In the genomic region with DNA sequence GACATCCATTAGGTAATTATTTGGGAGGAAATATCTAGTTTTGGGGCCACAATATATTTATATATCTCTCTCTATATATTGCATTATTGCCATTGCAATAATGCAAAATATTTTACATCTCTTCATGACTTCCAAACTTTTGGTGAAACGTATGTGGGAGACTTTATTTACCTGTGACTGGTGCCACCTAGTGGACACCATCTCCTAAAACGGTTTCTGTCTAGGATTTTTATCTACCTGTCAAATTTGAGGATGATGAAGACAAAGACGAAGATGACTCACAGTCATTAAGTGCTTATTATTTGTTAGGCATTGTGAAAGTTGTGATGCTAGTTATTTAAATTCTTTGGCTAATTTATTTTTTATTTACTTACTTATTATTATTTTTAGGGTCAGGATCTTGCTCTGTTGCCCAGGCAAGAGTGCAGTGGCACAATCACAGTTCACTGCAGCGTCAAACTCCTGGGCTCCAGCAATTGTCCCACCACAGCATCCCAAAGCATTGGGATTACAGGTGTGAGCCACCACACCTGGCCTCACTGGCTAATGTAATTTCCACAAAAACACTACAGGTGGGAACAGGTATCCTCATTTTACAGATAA, we compare ENCODE assay signal across 8 cellular contexts. TPM values are rescaled to one million over a fixed set of nuclear protein-coding genes. Genes with fewer than 3 reads are reported as not detected.
DNase-seq lines count a peak whose midpoint lies in the region; ATAC-seq and TF ChIP-seq lines count a peak whose summit lies in the region.

No MANE protein-coding gene starts in this region.

- no peak overlapping the region for H2AFZ ChIP-seq in neural progenitor cell (replicated peaks)

- H3K4me3 ChIP-seq in epithelial cell of esophagus (ENCODE audit: low read length) = no peak overlapping the region
- no peak overlapping the region for H3K4me3 ChIP-seq in neural progenitor cell
- H3K4me3 ChIP-seq in vagina = no peak overlapping the region

- no peaks in the 10 kb centered on the region for H3F3A ChIP-seq in neural progenitor cell (ENCODE audit: low read depth)

- DNase-seq in ACHN (peak; percentile 70), GM10248 (ENCODE audit: extremely low spot score) (peak; percentile 66), NCI-H2081 (lab: John Stamatoyannopoulos, UW) (peak; percentile 64 to 71), epithelial cell of esophagus (ENCODE audit: low read depth) (peak; percentile 84), neural progenitor cell (ENCODE audit: low spot score) (peak; percentile 68), vagina (ENCODE audit: extremely low spot score in 2 of 2) (no peak)
- peak; percentile 39 to 63 for DNase-seq in activated CD4-positive, alpha-beta T cell treated with anti-CD3 and anti-CD28 coated beads for 4 hours

- no peaks in the 10 kb centered on the region for H3K79me2 ChIP-seq in neural progenitor cell (ENCODE audit: low read depth)

- TF ChIP-seq POLR2A in vagina (IDR thresholded peaks at IDR 0.05) = no peak

- POLR2A ChIA-PET in GM10248 (lab: Yijun Ruan, JAX) = no interaction called here

- peaks cover 3% of the 10 kb centered on the region for H3K27me3 Mint-ChIP-seq in neural progenitor cell (ENCODE audit: insufficient read depth, low read depth)

- intact Hi-C loops in vagina (cut with DNase I) = loop anchor here (10.0 kb wide), 1 partner anchor 260 kb away; no protein-coding TSS in a partner anchor

- H3K9me3 ChIP-seq in neural progenitor cell (ENCODE audit: low read depth) (no peaks in the 10 kb centered on the region), vagina (no peaks in the 10 kb centered on the region)

- H3K27me3 ChIP-seq in neural progenitor cell = no peaks in the 10 kb centered on the region
- H3K27me3 ChIP-seq in vagina = no peaks in the 10 kb centered on the region

- no peak overlapping the region for H3K4me3 Mint-ChIP-seq in neural progenitor cell

- H3K36me3 ChIP-seq in neural progenitor cell = no peaks in the 10 kb centered on the region
- no peaks in the 10 kb centered on the region for H3K36me3 ChIP-seq in vagina

- H3K9ac ChIP-seq in neural progenitor cell = no peak overlapping the region

- in situ Hi-C loops in ACHN (cut with HindIII; ENCODE audit: low pct_ligation_motif_present, low pct_unique_long_range_greater_than_20kb, low sequenced_read_pairs) = no loop called here

- no peaks in the 10 kb centered on the region for H3K36me3 Mint-ChIP-seq in neural progenitor cell

- TF ChIP-seq CTCF in GM10248 (IDR thresholded peaks at IDR 0.05; ENCODE audit: control extremely low read depth, extremely low read depth, low read depth, missing control alignments) (peak; percentile 63), epithelial cell of esophagus (IDR thresholded peaks at IDR 0.05; ENCODE audit: insufficient read depth, low read depth, low read length, missing control alignments) (peak; percentile 67), neural progenitor cell (IDR thresholded peaks at IDR 0.05) (peak; percentile 81), vagina (IDR thresholded peaks at IDR 0.05) (peak; percentile 71 to 83 (median 78))

- H3K9me3 Mint-ChIP-seq in neural progenitor cell = peaks cover 1% of the 10 kb centered on the region

- no peak overlapping the region for H3K27ac ChIP-seq in neural progenitor cell
- H3K27ac ChIP-seq in vagina = no peak overlapping the region

- H3K4me1 ChIP-seq in neural progenitor cell (no peaks in the 10 kb centered on the region), vagina (no peaks in the 10 kb centered on the region)

- CTCF ChIA-PET in GM10248 (lab: Yijun Ruan, JAX) = interaction anchor here (0.6 to 4.3 kb wide), 16 partner anchors 9 to 578 kb away, joined by 3 to 32 read pairs (median 4); partner anchors contain the start of genes BCAP29 and CBLL1

- H3K4me1 Mint-ChIP-seq in neural progenitor cell = peaks cover 2% of the 10 kb centered on the region

- H3K27ac Mint-ChIP-seq in neural progenitor cell = no peak overlapping the region

- H4K20me1 ChIP-seq in neural progenitor cell (ENCODE audit: low read depth) = no peaks in the 10 kb centered on the region

- H3K4me2 ChIP-seq in neural progenitor cell = no peak overlapping the region

- ATAC-seq in HG03469 (IDR thresholded peaks at IDR 0.05; ENCODE audit: unreplicated experiment) = no peak

RNA-seq across cellular contexts. Expression of gene CBLL1, which starts 18.7 kb away (rescaled TPM):
- total RNA-seq in neural progenitor cell (ENCODE audit: low replicate concordance) (40.6 and 58.0 TPM in 2 replicates), vagina (24.1 TPM)

Comparison
In these comparisons a context has a peak if more than half of its experiments do, and no peak if none do; other contexts are left out.
1. DNase-seq: peak in ACHN (single experiment), GM10248 (single experiment), NCI-H2081 (2 of 2), activated CD4-positive, alpha-beta T cell treated with anti-CD3 and anti-CD28 coated beads for 4 hours (2 of 2), epithelial cell of esophagus (single experiment) and neural progenitor cell (single experiment); none in vagina (0 of 2).
2. Peak in every context shown above with its lines, with median percentiles within 50 percentile points of each other: CTCF ChIP-seq.